In genomic region chr7:2764621-2765020, GRCh38 we compare ENCODE assay signal across 21 cellular contexts.
A peak's percentile ranks its signal among the peaks of the same experiment; 100 is the strongest.
DNase-seq lines count a peak whose midpoint lies in the region; ATAC-seq and TF ChIP-seq lines count a peak whose summit lies in the region.
"Had no signal": no experiment of that assay in that cellular context is flagged by ENCODE, and none has a peak within 500 bp of the region (broad histone marks: within the 10 kb centered on the region; RNA-seq: fewer than 3 reads in every experiment).

No MANE protein-coding gene starts in this region.

- H3K9me1 ChIP-seq in IMR-90 (ENCODE audit: insufficient read depth, low read length), result peaks cover 30% of the 10 kb centered on the region

- H3K27ac Mint-ChIP-seq in nephron, result peak overlapping the region; percentile 75 to 97 (median 85)

- no peak overlapping the region for H2AK9ac ChIP-seq in IMR-90 (replicated peaks; ENCODE audit: low read depth, low read length, poor library complexity)

- peak overlapping the region; percentile 10; the same call in 1 of the 2 replicates for H2AK5ac ChIP-seq in IMR-90 (ENCODE audit: low read depth, low read length)

- no peak for TF ChIP-seq RAD21 in IMR-90 (IDR thresholded peaks at IDR 0.05; ENCODE audit: low read length)

- H3K14ac ChIP-seq in IMR-90 (replicated peaks; ENCODE audit: low read depth, low read length), result no peak overlapping the region; the same call in 1 of the 2 replicates

- no peak overlapping the region for H4K91ac ChIP-seq in IMR-90 (ENCODE audit: insufficient read depth, low read depth, low read length)

- no peak overlapping the region for H3K56ac ChIP-seq in IMR-90 (ENCODE audit: extremely low read depth, insufficient read depth, low read length)

- peaks cover 7% of the 10 kb centered on the region for H3K27me3 Mint-ChIP-seq in nephron (ENCODE audit: low read depth)

- in situ Hi-C loops in IMR-90 (cut with MboI; ENCODE audit: low sequenced_read_pairs), result no loop called here

- intact Hi-C loops in IMR-90 (cut with micrococcal nuclease), result loop anchor here (5.0 kb wide), 2 partner anchors 33 to 78 kb away; partner anchors contain the start of gene GNA12
- intact Hi-C loops in thyroid gland (cut with DNase I), result no loop called here

- H3K9me3 ChIP-seq in IMR-90 (ENCODE audit: control insufficient read depth, insufficient read depth, low read length), result no peaks in the 10 kb centered on the region
- H3K9me3 ChIP-seq in thyroid gland, result no peaks in the 10 kb centered on the region

- peaks cover under 1% of the 10 kb centered on the region for H3K9me3 Mint-ChIP-seq in nephron

- peak overlapping the region; percentile 45; the same call in 1 of the 2 replicates for H3K23ac ChIP-seq in IMR-90 (ENCODE audit: low read depth, low read length)

- no peak overlapping the region for H2BK15ac ChIP-seq in IMR-90 (ENCODE audit: low read depth, low read length)

- no peaks in the 10 kb centered on the region for H3K27me3 ChIP-seq in IMR-90 (ENCODE audit: control insufficient read depth, insufficient read depth, low read length)
- no peaks in the 10 kb centered on the region for H3K27me3 ChIP-seq in thyroid gland

- peaks cover 34% of the 10 kb centered on the region for H3K4me1 ChIP-seq in IMR-90 (ENCODE audit: control insufficient read depth, insufficient read depth, low read length)
- H3K4me1 ChIP-seq in thyroid gland, result peaks cover 0 to 22% of the 10 kb centered on the region in 2 donors

- no peak overlapping the region for H2BK5ac ChIP-seq in IMR-90 (ENCODE audit: low read depth, low read length, poor library complexity, severe bottlenecking)

- CTCF ChIA-PET in IMR-90 (lab: Yijun Ruan, JAX), result no interaction called here

- no peak overlapping the region for H2AFZ ChIP-seq in IMR-90 (replicated peaks; ENCODE audit: low read length, poor library complexity)
- H2AFZ ChIP-seq: GM23248 had no signal

- H4K20me1 ChIP-seq in IMR-90 (ENCODE audit: insufficient read depth, low read length), result no peaks in the 10 kb centered on the region

- dilution Hi-C loops in IMR-90 (cut with HindIII; ENCODE audit: low sequenced_read_pairs, unreplicated experiment), result no loop called here

- H3K4me3 Mint-ChIP-seq in nephron, result no peak overlapping the region

- H4K5ac ChIP-seq in IMR-90 (ENCODE audit: low read depth, low read length), result no peak overlapping the region

- peaks cover 40 to 74% of the 10 kb centered on the region in 2 experiments for H3K79me1 ChIP-seq in IMR-90 (ENCODE audit: low read depth in 1 of 2, low read length in 2 of 2)

- TF ChIP-seq POLR2A in IMR-90 (IDR thresholded peaks at IDR 0.05; ENCODE audit: low read depth, low read length) (no peak), thyroid gland (IDR thresholded peaks at IDR 0.05) (no peak)

- no peak overlapping the region for H2BK20ac ChIP-seq in IMR-90 (ENCODE audit: low read depth, low read length)

- WGBS in IMR-90 (ENCODE audit: extremely low coverage in 2 of 2, insufficient read length in 1 of 2), 2 experiments, result 100% methylated on average over 3 of the region's 11 CpGs; no CpG with 5 or more reads in 1 of the 2 experiments
- WGBS in thyroid gland, 2 donors, result 42 to 53% methylated on average over 11 of the region's 11 CpGs

- H4K8ac ChIP-seq in IMR-90 (ENCODE audit: low read depth in 2 of 2, low read length in 2 of 2), result peak overlapping the region in 1 of 2 experiments; percentile 55; a peak in 1 of 4 replicates

- no peak overlapping the region for H2BK120ac ChIP-seq in IMR-90 (ENCODE audit: low read depth, low read length)

- H3K4me3 ChIP-seq in IMR-90 (ENCODE audit: insufficient read depth, low read depth, low read length) (no peak overlapping the region), thyroid gland (replicated peaks in 1 of 3) (no peak overlapping the region)
- H3K4me3 ChIP-seq: GM23248 had no signal

- H3K9ac ChIP-seq in IMR-90 (ENCODE audit: low read depth, low read length), result no peak overlapping the region
- H3K9ac ChIP-seq: GM23248 had no signal

- H3K4me2 ChIP-seq in IMR-90 (ENCODE audit: low read depth, low read length), result no peak overlapping the region

- H3K27ac ChIP-seq in IMR-90 (ENCODE audit: insufficient read depth, low read length) (no peak overlapping the region), angular gyrus (ENCODE audit: low read depth, low read length) (peak overlapping the region; percentile 27), thyroid gland (no peak overlapping the region)
- H3K27ac ChIP-seq: GM23248 had no signal

- H3K4me1 Mint-ChIP-seq in nephron, result peaks cover 58% of the 10 kb centered on the region

- H3K4ac ChIP-seq in IMR-90 (ENCODE audit: low read depth, low read length), result no peak overlapping the region

- no TSS peak for BruUV-seq in IMR-90 (replicated peaks; lab: Mats Ljungman, UMichigan)

- H3K18ac ChIP-seq in IMR-90 (ENCODE audit: low read depth, low read length), result no peak overlapping the region

- ATAC-seq in IMR-90 (ENCODE audit: low read depth), result no peak
- ATAC-seq: SK-N-SH treated with all-trans-retinoic acid at 6 μM for 48 hours had no signal

- POLR2A ChIA-PET in IMR-90 (lab: Charles Lee; ENCODE audit: unreplicated experiment), result interaction anchor here (1.5 kb wide), 1 partner anchor 37 kb away, joined by 3 read pairs; no protein-coding TSS in a partner anchor

- peaks cover 21% of the 10 kb centered on the region for H3K36me3 Mint-ChIP-seq in nephron (ENCODE audit: low read depth)

- DNase-seq in IMR-90 (no peak), thyroid gland (peak; percentile 59 to 70), inferior parietal cortex (ENCODE audit: extremely low spot score) (no peak), hypothalamus (lab: John Stamatoyannopoulos, UW) (no peak), NCI-H2081 (lab: John Stamatoyannopoulos, UW) (no peak)
- no peak for DNase-seq in activated CD8-positive, alpha-beta memory T cell treated with anti-CD3 and anti-CD28 coated beads, Interleukin-2, amount 50 U/mL, for 4 hours
- DNase-seq: AML-193, COR-L47, DMS 273 treated with DMSO at 0.1 percent for 48 hours, DND-41, GM23248, KBM-7, NCI-H1105 treated with DMSO at 0.1 percent for 48 hours, NCI-H1694, NCI-H510A, NCI-H748 treated with DMSO at 0.1 percent for 48 hours, OCI-M1, SIG-M5 had no signal

- H3K36me3 ChIP-seq in IMR-90 (ENCODE audit: control insufficient read depth, insufficient read depth, low read length), result peaks cover 2% of the 10 kb centered on the region; the same call in 1 of the 2 replicates
- no peaks in the 10 kb centered on the region for H3K36me3 ChIP-seq in thyroid gland

- TF ChIP-seq CTCF in IMR-90 (conservative IDR thresholded peaks at IDR 0.05; ENCODE audit: low read depth, low read length), result no peak
- TF ChIP-seq CTCF in nephron (IDR thresholded peaks at IDR 0.05; ENCODE audit: unreplicated experiment in 3 of 3), result no peak
- no peak for TF ChIP-seq CTCF in thyroid gland (IDR thresholded peaks at IDR 0.05)

TF ChIP-seq in IMR-90, 13 proteins besides CTCF, POLR2A, EP300 and RAD21:
- no peak for TF ChIP-seq RFX5 (IDR thresholded peaks at IDR 0.05; ENCODE audit: low read depth, low read length)
- no peak for TF ChIP-seq MAFK (IDR thresholded peaks at IDR 0.05; ENCODE audit: low read depth, low read length)
- TF ChIP-seq BHLHE40 (IDR thresholded peaks at IDR 0.05; ENCODE audit: low read depth, low read length), result no peak
- TF ChIP-seq NFE2L2 (IDR thresholded peaks at IDR 0.05; ENCODE audit: low read depth, low read length), result no peak
- no peak for TF ChIP-seq USF2 (IDR thresholded peaks at IDR 0.05; ENCODE audit: low read depth, low read length)
- no peak for TF ChIP-seq CEBPB (IDR thresholded peaks at IDR 0.05; ENCODE audit: low read depth, low read length)
- TF ChIP-seq MXI1 (IDR thresholded peaks at IDR 0.05; ENCODE audit: borderline replicate concordance, low read depth, low read length), result no peak
- no peak for TF ChIP-seq FOS (IDR thresholded peaks at IDR 0.05; ENCODE audit: low read depth, low read length)
- TF ChIP-seq CHD1 (IDR thresholded peaks at IDR 0.05; ENCODE audit: low read depth, low read length), result no peak
- TF ChIP-seq ELK1 (IDR thresholded peaks at IDR 0.05; ENCODE audit: borderline replicate concordance, low read depth, low read length), result no peak
- no peak for TF ChIP-seq MAZ (IDR thresholded peaks at IDR 0.05; ENCODE audit: borderline replicate concordance, low read depth, low read length)
- TF ChIP-seq RCOR1 (IDR thresholded peaks at IDR 0.05; ENCODE audit: insufficient replicate concordance, low read length), result no peak
- TF ChIP-seq SMC3 (IDR thresholded peaks at IDR 0.05; ENCODE audit: low read depth, low read length), result no peak

Comparison
In these comparisons a context has a peak if more than half of its experiments do, and no peak if none do; other contexts are left out.
1. DNase-seq: peak in thyroid gland (2 of 2); none in IMR-90 (single experiment), inferior parietal cortex (single experiment), activated CD8-positive, alpha-beta memory T cell treated with anti-CD3 and anti-CD28 coated beads, Interleukin-2, amount 50 U/mL, for 4 hours (single experiment), hypothalamus (0 of 51) and NCI-H2081 (0 of 2).